21 cellular contexts compared by ENCODE assay signal in genomic region chr7:47890606-47891005, GRCh38. TPM values are rescaled to one million over a fixed set of nuclear protein-coding genes. Genes with fewer than 3 reads are reported as not detected.
DNase-seq lines count a peak whose midpoint lies in the region; ATAC-seq, FAIRE-seq and TF ChIP-seq lines count a peak whose summit lies in the region.
"Had no signal": no experiment of that assay in that cellular context is flagged by ENCODE, and none has a peak within 500 bp of the region (broad histone marks: within the 10 kb centered on the region; RNA-seq: fewer than 3 reads in every experiment).

No MANE protein-coding gene starts in this region.

- FAIRE-seq in H1 (lab: Jason Lieb, UNC) = no peak
- peak; percentile 42 for FAIRE-seq in urothelium cell line (lab: Jason Lieb, UNC)
- FAIRE-seq: GM12891, GM18507, H54 had no signal

- H3K9ac ChIP-seq in H1 (replicated peaks in 1 of 4; ENCODE audit: extremely low read depth in 1 of 4, low read depth in 3 of 4, low read length in 3 of 4) = no peak overlapping the region

- TF ChIP-seq RAD21 in H1 (IDR thresholded peaks at IDR 0.05 in 1 of 2, conservative IDR thresholded peaks at IDR 0.05 in 1 of 2; ENCODE audit: low read depth in 2 of 2, low read length in 2 of 2) = no peak

- POLR2A ChIA-PET in H1 (lab: Charles Lee; ENCODE audit: partially characterized antibody) = no interaction called here

- peak overlapping the region; percentile 71; the same call in 1 of the 2 replicates for H4K8ac ChIP-seq in H1 (ENCODE audit: extremely low read depth, insufficient read depth, low read length)

- no peaks in the 10 kb centered on the region for H3K36me3 ChIP-seq in H1 (ENCODE audit: control insufficient read depth in 2 of 4, insufficient read depth in 4 of 4, low read length in 3 of 4)
- H3K36me3 ChIP-seq: HAP-1 had no signal

- H3K23ac ChIP-seq in H1 (ENCODE audit: insufficient read length) = no peak overlapping the region

- H3K14ac ChIP-seq in H1 (ENCODE audit: insufficient read length) = no peak overlapping the region

- H3K36me3 Mint-ChIP-seq in osteocyte (ENCODE audit: unreplicated experiment) = no peaks in the 10 kb centered on the region
- H3K36me3 Mint-ChIP-seq: CD4-positive, alpha-beta memory T cell had no signal

- 89% methylated on average over 9 of the region's 9 CpGs; no CpG with 5 or more reads in 1 of the 2 experiments for WGBS in H1 (ENCODE audit: extremely low coverage in 1 of 2, insufficient coverage in 1 of 2, insufficient read length in 1 of 2, insufficient replicate concordance in 2 of 2, low coverage in 1 of 2, low lambda C conversion rate in 2 of 2, missing lambda C conversion rate in 1 of 2), 2 experiments
- WGBS in lower leg skin, 2 donors = 89 to 91% methylated on average over 9 of the region's 9 CpGs

- H3K4me2 ChIP-seq in H1 (ENCODE audit: insufficient read depth in 1 of 2, low read depth in 2 of 2, low read length in 2 of 2) = no peak overlapping the region
- H3K4me2 ChIP-seq: GM23338 had no signal

- intact Hi-C loops in lower leg skin (cut with DNase I; ENCODE audit: low total_unique reads) = no loop called here

- H3K9me3 Mint-ChIP-seq in osteocyte (ENCODE audit: unreplicated experiment) = no peaks in the 10 kb centered on the region
- H3K9me3 Mint-ChIP-seq: CD4-positive, alpha-beta memory T cell; GM23338 had no signal

- H3K4me3 Mint-ChIP-seq in osteocyte (ENCODE audit: unreplicated experiment) = no peak overlapping the region
- H3K4me3 Mint-ChIP-seq: CD4-positive, alpha-beta memory T cell; GM23338 had no signal

- H3K4me3 ChIP-seq in H1 (ENCODE audit: extremely low read depth in 1 of 4, insufficient read depth in 2 of 4, low read depth in 3 of 4, low read length in 4 of 4) (no peak overlapping the region), lower leg skin (ENCODE audit: low read depth, poor library complexity, severe bottlenecking) (no peak overlapping the region)
- H3K4me3 ChIP-seq: GM23338, HAP-1 had no signal

- no peak for TF ChIP-seq EP300 in H1 (IDR thresholded peaks at IDR 0.05; ENCODE audit: borderline replicate concordance in 1 of 2, low read depth in 2 of 2, low read length in 2 of 2)

- H2BK5ac ChIP-seq in H1 (ENCODE audit: low read depth, low read length) = no peak overlapping the region

- H3K9me3 ChIP-seq in H1 (ENCODE audit: insufficient read depth in 2 of 2, low read depth in 1 of 2, low read length in 1 of 2) = no peaks in the 10 kb centered on the region
- H3K9me3 ChIP-seq: HAP-1 had no signal

- no peak for TF ChIP-seq POLR2A in H1 (IDR thresholded peaks at IDR 0.05; ENCODE audit: control extremely low read depth in 1 of 2, low read depth in 2 of 2, low read length in 2 of 2)
- no peak for TF ChIP-seq POLR2A in lower leg skin (IDR thresholded peaks at IDR 0.05)

- TF ChIP-seq CTCF in H1 (IDR thresholded peaks at IDR 0.05; ENCODE audit: control extremely low read depth in 1 of 3, insufficient read depth in 1 of 3, low read depth in 1 of 3, low read length in 3 of 3) (no peak), lower leg skin (IDR thresholded peaks at IDR 0.05) (no peak), osteocyte (IDR thresholded peaks at IDR 0.05) (no peak)

- CTCF ChIA-PET in H1 (lab: Charles Lee; ENCODE audit: partially characterized antibody) = interaction anchor here (1.6 to 4.3 kb wide), 3 partner anchors 27 to 46 kb away, joined by 4 to 12 read pairs (median 5); no protein-coding TSS in a partner anchor

- no peak for DNase-seq in H1 (ENCODE audit: low read depth in 1 of 2, low spot score in 2 of 2)
- DNase-seq in lower leg skin (ENCODE audit: low spot score in 2 of 2) = peak; percentile 5 to 50
- DNase-seq in osteocyte (ENCODE audit: extremely low spot score, unreplicated experiment) = peak; percentile 68
- DNase-seq in urothelium cell line (ENCODE audit: low spot score) = no peak
- no peak for DNase-seq in dedifferentiated amniotic fluid mesenchymal stem cell (ENCODE audit: extremely low spot score)
- no peak for DNase-seq in activated effector memory CD4-positive, alpha-beta T cell treated with anti-CD3 and anti-CD28 coated beads, Interleukin-2, amount 50 U/mL, for 16 hours
- DNase-seq: C1 segment of cervical spinal cord; Calu3; CD4-positive, alpha-beta memory T cell; COR-L47; DMS53; DMS79 treated with DMSO at 0.1 percent for 48 hours; GF-D8 had no signal

- H2BK12ac ChIP-seq in H1 (ENCODE audit: low read depth, low read length) = no peak overlapping the region

- no peaks in the 10 kb centered on the region for H3K27me3 Mint-ChIP-seq in osteocyte (ENCODE audit: unreplicated experiment)
- H3K27me3 Mint-ChIP-seq: CD4-positive, alpha-beta memory T cell had no signal

- H2AFZ ChIP-seq in H1 (ENCODE audit: low read length) = no peak overlapping the region
- H2AFZ ChIP-seq: GM23338 had no signal

- peaks cover 11% of the 10 kb centered on the region for H3K4me1 Mint-ChIP-seq in osteocyte (ENCODE audit: unreplicated experiment)
- H3K4me1 Mint-ChIP-seq: GM23338 had no signal

- no peak overlapping the region for H2BK15ac ChIP-seq in H1 (ENCODE audit: low read length)

- H3K4ac ChIP-seq in H1 (replicated peaks; ENCODE audit: insufficient read length, low read depth, low read length) = no peak overlapping the region

- H3K27me3 ChIP-seq in H1 (replicated peaks in 1 of 4; ENCODE audit: control insufficient read depth in 3 of 4, extremely low read depth in 1 of 4, insufficient read depth in 3 of 4, low read length in 3 of 4) = no peaks in the 10 kb centered on the region

- H3K27ac ChIP-seq in H1 (ENCODE audit: low read depth, low read length) = no peak overlapping the region

- H2AK5ac ChIP-seq in H1 (ENCODE audit: low read depth, low read length) = no peak overlapping the region

- H2BK120ac ChIP-seq in H1 (replicated peaks; ENCODE audit: low read depth, low read length) = no peak overlapping the region

- no peak overlapping the region for H3K56ac ChIP-seq in H1 (replicated peaks; ENCODE audit: insufficient read length, low read depth, low read length)

- H3K27ac Mint-ChIP-seq in osteocyte (ENCODE audit: unreplicated experiment) = no peak overlapping the region
- H3K27ac Mint-ChIP-seq: CD4-positive, alpha-beta memory T cell; GM23338 had no signal

- H4K5ac ChIP-seq in H1 (ENCODE audit: insufficient read length, low read depth, low read length) = no peak overlapping the region

- no peak overlapping the region for H2BK20ac ChIP-seq in H1 (ENCODE audit: low read length)

- no peaks in the 10 kb centered on the region for H3K79me1 ChIP-seq in H1 (ENCODE audit: low read depth, low read length)

- no peaks in the 10 kb centered on the region for H3K23me2 ChIP-seq in H1 (ENCODE audit: low read depth, low read length)

- no peaks in the 10 kb centered on the region for H3K79me2 ChIP-seq in H1 (ENCODE audit: control insufficient read depth in 1 of 2, insufficient read depth in 2 of 2, low read length in 2 of 2)

- ATAC-seq in HG03378 (IDR thresholded peaks at IDR 0.05; ENCODE audit: unreplicated experiment) = no peak
- ATAC-seq: GM23338 had no signal

- H4K20me1 ChIP-seq in H1 (replicated peaks in 1 of 2; ENCODE audit: control insufficient read depth in 1 of 2, insufficient read depth in 2 of 2, low read length in 2 of 2) = no peaks in the 10 kb centered on the region

- no peaks in the 10 kb centered on the region; a peak in 1 of 7 replicates for H3K4me1 ChIP-seq in H1 (replicated peaks in 1 of 4; ENCODE audit: control insufficient read depth in 3 of 4, insufficient read depth in 4 of 4, low read length in 3 of 4)
- H3K4me1 ChIP-seq: HAP-1 had no signal

- no peak overlapping the region for H4K91ac ChIP-seq in H1 (replicated peaks; ENCODE audit: insufficient read length, low read length)

- H3K18ac ChIP-seq in H1 (ENCODE audit: extremely low read depth, low read length) = no peak overlapping the region

TF ChIP-seq in H1, 55 proteins besides CTCF, POLR2A, EP300 and RAD21:
- TF ChIP-seq MAX (IDR thresholded peaks at IDR 0.05) (no peak), KDM4A (IDR thresholded peaks at IDR 0.05; ENCODE audit: low read depth, low read length, severe bottlenecking) (no peak), MAFK (IDR thresholded peaks at IDR 0.05; ENCODE audit: low read depth, low read length) (no peak), CBX8 (IDR thresholded peaks at IDR 0.05; ENCODE audit: borderline replicate concordance, low read depth, low read length) (no peak), RXRA (IDR thresholded peaks at IDR 0.05; ENCODE audit: insufficient read depth, low read depth, low read length) (no peak), CHD2 (IDR thresholded peaks at IDR 0.05; ENCODE audit: low read length) (no peak), CTBP2 (IDR thresholded peaks at IDR 0.05; ENCODE audit: borderline replicate concordance, insufficient read depth, insufficient read length, low read length) (no peak), SP4 (IDR thresholded peaks at IDR 0.05; ENCODE audit: low read length) (no peak)
TF ChIP-seq in H1: peak in this region for 0.

RNA-seq across cellular contexts. Expression of gene PKD1L1, which starts 57.7 kb away (rescaled TPM):
- 0.22 and 0.25 TPM in 2 replicates for total RNA-seq in H1 (2021; fragmentation: NEBNext Ultra II Directional; extraction: Animal tissue kit (Norgen Biotek cat#: 25700))
- 0.35 and 0.46 TPM in 2 replicates for polyA plus RNA-seq in H1 (2011; rRNA removed)
- 0.12 TPM for polyA plus RNA-seq in H1 (2011; cell fraction: cytosol; rRNA removed)
- 0.31 TPM for polyA plus RNA-seq in H1 (2011; cell fraction: nucleus; rRNA removed)
- 0.04 to 0.19 TPM (median 0.09 TPM) in 4 replicates for polyA plus RNA-seq in H1 (2012, experiment 1 of 2)
- polyA plus RNA-seq in H1 (2012, experiment 2 of 2) = not detected
- polyA plus RNA-seq in H1 (2013, experiment 1 of 2) = 0.04 TPM
- 0.04 TPM for polyA plus RNA-seq in H1 (2013, experiment 2 of 2)
- 0.24 and 0.91 TPM in 2 replicates for polyA minus RNA-seq in H1 (2011; rRNA and poly(A)+ RNA removed)
- polyA minus RNA-seq in H1 (2011; cell fraction: cytosol; rRNA and poly(A)+ RNA removed) = not detected
- polyA minus RNA-seq in H1 (2011; cell fraction: nucleus; rRNA and poly(A)+ RNA removed) = 1.00 TPM
- total RNA-seq in lower leg skin (under 1 TPM; 0.04 to 0.12 (median 0.07) TPM), osteocyte (0.05 and 0.13 TPM in 2 replicates)
- total RNA-seq: A172, A673 had no signal
- polyA plus RNA-seq: CD4-positive, alpha-beta memory T cell; GM23338 had no signal

Comparison
In these comparisons a context has a peak if more than half of its experiments do, and no peak if none do; other contexts are left out.
1. DNase-seq: peak in lower leg skin (2 of 2) and osteocyte (single experiment); none in H1 (0 of 2), urothelium cell line (single experiment), dedifferentiated amniotic fluid mesenchymal stem cell (single experiment) and activated effector memory CD4-positive, alpha-beta T cell treated with anti-CD3 and anti-CD28 coated beads, Interleukin-2, amount 50 U/mL, for 16 hours (single experiment).